ENCODE assay signal across 22 cellular contexts in the genomic region with DNA sequence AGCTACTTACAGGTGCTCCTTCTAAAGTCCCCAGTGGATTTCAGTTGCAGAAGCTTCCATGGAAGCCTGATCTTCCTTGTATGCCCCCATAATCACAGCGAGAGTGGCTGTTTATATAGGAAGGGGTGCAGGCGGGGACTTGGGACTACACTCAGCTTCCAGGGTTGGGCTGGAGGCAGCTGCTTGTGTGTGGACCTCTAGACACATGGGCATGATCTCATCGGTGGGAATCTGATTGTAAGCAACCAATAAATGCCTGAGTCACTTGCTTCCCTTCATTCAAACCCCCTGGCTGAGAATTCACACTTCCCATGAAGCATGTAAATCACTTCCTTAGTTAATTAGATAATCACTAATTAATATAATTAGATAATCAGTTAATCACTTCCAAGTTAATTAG. TPM values are rescaled to one million over a fixed set of nuclear protein-coding genes. Genes with fewer than 3 reads are reported as not detected.
DNase-seq lines count a peak whose midpoint lies in the region; ATAC-seq and TF ChIP-seq lines count a peak whose summit lies in the region.
"Had no signal": no experiment of that assay in that cellular context is flagged by ENCODE, and none has a peak within 500 bp of the region (broad histone marks: within the 10 kb centered on the region; RNA-seq: fewer than 3 reads in every experiment).

No MANE protein-coding gene starts in this region.

- DNase-seq in NCI-H82 (lab: John Stamatoyannopoulos, UW) (peak; percentile 33), NCI-H82 treated with DMSO at 0.1 percent for 48 hours (lab: John Stamatoyannopoulos, UW; ENCODE audit: unreplicated experiment) (no peak), NCI-H345 (lab: John Stamatoyannopoulos, UW) (peak; percentile 62), fibroblast of pulmonary artery (ENCODE audit: low read depth) (peak; percentile 2), substantia nigra (lab: John Stamatoyannopoulos, UW) (no peak), lower lobe of right lung (no peak), left lobe of liver (ENCODE audit: low spot score) (no peak)
- DNase-seq in activated T-cell treated with anti-CD3 and anti-CD28 coated beads, Interleukin-2, amount 50 U/mL, for 1 hour: no peak
- DNase-seq: activated naive CD4-positive, alpha-beta T cell treated with anti-CD3 and anti-CD28 coated beads for 36 hours; activated T-cell treated with anti-CD3 and anti-CD28 coated beads for 4 hours; CD4-positive, alpha-beta memory T cell; Karpas-422; NCI-H1436; NCI-H446; psoas muscle; stimulated activated CD4-positive, alpha-beta T cell treated with anti-CD3 and anti-CD28 coated beads, Interleukin-12 subunit alpha, Interleukin-12 subunit beta, amount 100 ng/mL, for 4 hours; stimulated activated naive B cell treated with anti-CD40 and anti-IgM and Interleukin-4, amounts not matched to agents 10 μg/mL and 1 μg/mL and 100 μg/mL, for 72 hours; upper lobe of right lung had no signal

- H3K27me3 ChIP-seq in lower lobe of right lung (ENCODE audit: low read depth): peaks cover 5% of the 10 kb centered on the region

- no peaks in the 10 kb centered on the region for H3K4me1 ChIP-seq in lower lobe of right lung
- H3K4me1 ChIP-seq: HAP-1, psoas muscle, upper lobe of right lung had no signal

- ATAC-seq in lower lobe of right lung: no peak
- no peak for ATAC-seq in left lobe of liver
- ATAC-seq: natural killer cell treated with Interleukin-12 subunit alpha and Interleukin-12 subunit beta and Interleukin-15 and Interleukin-18, amount 100 ng/mL, for 72 hours; Panc1; psoas muscle; stimulated activated naive B cell treated with anti-CD40 and anti-IgM and Interleukin-4, amounts not matched to agents 10 μg/mL and 1 μg/mL and 100 μg/mL, for 72 hours; upper lobe of right lung had no signal

- H3K27ac ChIP-seq in substantia nigra (ENCODE audit: low read depth, low read length, poor library complexity, severe bottlenecking) (no peak overlapping the region), lower lobe of right lung (no peak overlapping the region)
- H3K27ac ChIP-seq: psoas muscle, upper lobe of right lung had no signal

- H3K36me3 ChIP-seq in lower lobe of right lung: no peaks in the 10 kb centered on the region
- H3K36me3 ChIP-seq: HAP-1, upper lobe of right lung had no signal

- no peaks in the 10 kb centered on the region for H3K9me3 ChIP-seq in lower lobe of right lung
- H3K9me3 ChIP-seq: HAP-1, psoas muscle, upper lobe of right lung had no signal

- H3K4me3 ChIP-seq in fibroblast of pulmonary artery (replicated peaks; ENCODE audit: low read depth, low read length): no peak overlapping the region
- no peak overlapping the region for H3K4me3 ChIP-seq in lower lobe of right lung
- H3K4me3 ChIP-seq: HAP-1, psoas muscle, upper lobe of right lung had no signal

- intact Hi-C loops in lower lobe of right lung (cut with DNase I): no loop called here

- TF ChIP-seq CTCF in fibroblast of pulmonary artery (IDR thresholded peaks at IDR 0.05; ENCODE audit: low read length, missing control alignments): no peak
- no peak for TF ChIP-seq CTCF in lower lobe of right lung (IDR thresholded peaks at IDR 0.05)

RNA-seq across cellular contexts. Expression of gene KRT20, which starts 1.0 kb away (rescaled TPM):
- total RNA-seq in lower lobe of right lung (not detected), left lobe of liver (0.40 TPM)
- total RNA-seq: activated naive CD4-positive, alpha-beta T cell treated with anti-CD3 and anti-CD28 coated beads for 36 hours; CD4-positive, alpha-beta memory T cell; lung microvascular endothelial cell; natural killer cell treated with Interleukin-12 subunit alpha and Interleukin-12 subunit beta and Interleukin-15 and Interleukin-18, amount 100 ng/mL, for 72 hours; upper lobe of right lung had no signal

RNA-seq across cellular contexts. Expression of gene KRT12, which starts 19.1 kb away (rescaled TPM):
- total RNA-seq in lower lobe of right lung (not detected), left lobe of liver (not detected)
- total RNA-seq: activated naive CD4-positive, alpha-beta T cell treated with anti-CD3 and anti-CD28 coated beads for 36 hours; CD4-positive, alpha-beta memory T cell; lung microvascular endothelial cell; natural killer cell treated with Interleukin-12 subunit alpha and Interleukin-12 subunit beta and Interleukin-15 and Interleukin-18, amount 100 ng/mL, for 72 hours; psoas muscle; upper lobe of right lung had no signal

RNA-seq across cellular contexts. Expression of gene KRT23, which starts 51.4 kb away (rescaled TPM):
- total RNA-seq in lower lobe of right lung: 1.9 TPM
- 0.13 TPM for total RNA-seq in left lobe of liver
- total RNA-seq: activated naive CD4-positive, alpha-beta T cell treated with anti-CD3 and anti-CD28 coated beads for 36 hours; CD4-positive, alpha-beta memory T cell; natural killer cell treated with Interleukin-12 subunit alpha and Interleukin-12 subunit beta and Interleukin-15 and Interleukin-18, amount 100 ng/mL, for 72 hours had no signal

Comparison
In these comparisons a context has a peak if more than half of its experiments do, and no peak if none do; other contexts are left out.
1. DNase-seq: peak in NCI-H82 (single experiment), NCI-H345 (single experiment) and fibroblast of pulmonary artery (single experiment); none in NCI-H82 treated with DMSO at 0.1 percent for 48 hours (single experiment), activated T-cell treated with anti-CD3 and anti-CD28 coated beads, Interleukin-2, amount 50 U/mL, for 1 hour (single experiment), substantia nigra (0 of 49), lower lobe of right lung (single experiment) and left lobe of liver (single experiment).